17 cellular contexts compared by ENCODE assay signal in genomic region chr13:44169018-44169909, GRCh38.
A peak's percentile ranks its signal among the peaks of the same experiment; 100 is the strongest.
DNase-seq lines count a peak whose midpoint lies in the region; ATAC-seq, FAIRE-seq and TF ChIP-seq lines count a peak whose summit lies in the region.
"Had no signal": no experiment of that assay in that cellular context is flagged by ENCODE, and none has a peak within 500 bp of the region (broad histone marks: within the 10 kb centered on the region; RNA-seq: fewer than 3 reads in every experiment).

No MANE protein-coding gene starts in this region.

- TF ChIP-seq EP300 in Ishikawa (IDR thresholded peaks at IDR 0.05; ENCODE audit: borderline replicate concordance): no peak

- WGBS in small intestine, 3 donors: 77 to 93% (median 88%) methylated on average over 2 of the region's 2 CpGs

- no peaks in the 10 kb centered on the region for H3K4me1 ChIP-seq in small intestine (ENCODE audit: control insufficient read depth in 2 of 2, insufficient read depth in 1 of 2, low read depth in 1 of 2, low read length in 1 of 2)
- H3K4me1 ChIP-seq: SJCRH30 had no signal

- no peak overlapping the region for H3K27ac ChIP-seq in small intestine (ENCODE audit: low read depth in 1 of 2, low read length in 1 of 2)
- H3K27ac ChIP-seq: C4-2B, RWPE1, SJCRH30 had no signal

- H3K27me3 ChIP-seq in small intestine (ENCODE audit: control insufficient read depth in 2 of 2, insufficient read depth in 2 of 2, low read length in 2 of 2): no peaks in the 10 kb centered on the region
- H3K27me3 ChIP-seq: SJCRH30 had no signal

- no peak for TF ChIP-seq RAD21 in Ishikawa (IDR thresholded peaks at IDR 0.05; ENCODE audit: low read depth)

- no peak overlapping the region for H3K4me3 ChIP-seq in small intestine (ENCODE audit: low read depth in 1 of 2, low read length in 2 of 2)
- H3K4me3 ChIP-seq: SJCRH30 had no signal

- ATAC-seq in GM21717 (IDR thresholded peaks at IDR 0.05; ENCODE audit: unreplicated experiment): no peak

- H3K9me3 ChIP-seq in small intestine (ENCODE audit: control insufficient read depth, low read depth): no peaks in the 10 kb centered on the region
- H3K9me3 ChIP-seq: SJCRH30 had no signal

- peak; percentile 15 for FAIRE-seq in small intestine (lab: Jason Lieb, UNC)

- peak; percentile 75 for DNase-seq in GM04503 (ENCODE audit: low read depth)
- DNase-seq in fibroblast of gingiva (ENCODE audit: low read depth): peak; percentile 27
- no peak for DNase-seq in small intestine
- no peak for DNase-seq in central memory CD4-positive, alpha-beta T cell
- DNase-seq in DMS53 (lab: John Stamatoyannopoulos, UW): no peak
- DNase-seq: DMS153, GOT3, HFFc6, NCI-H1436 treated with DMSO at 0.1 percent for 48 hours, NCI-H2227 treated with DMSO at 0.1 percent for 48 hours, NCI-H526, OCI-M1, SJCRH30 had no signal

- H3K36me3 ChIP-seq in small intestine (ENCODE audit: control insufficient read depth in 2 of 2, insufficient read depth in 2 of 2, low read length in 2 of 2): no peaks in the 10 kb centered on the region
- H3K36me3 ChIP-seq: SJCRH30 had no signal

TF ChIP-seq in Ishikawa, 13 proteins besides CTCF, POLR2A, EP300 and RAD21:
- no peak for TF ChIP-seq YY1 (IDR thresholded peaks at IDR 0.05; ENCODE audit: low read depth)
- no peak for TF ChIP-seq CEBPB (IDR thresholded peaks at IDR 0.05)
- TF ChIP-seq EGR1 (IDR thresholded peaks at IDR 0.05): no peak
- peak; percentile 80 for TF ChIP-seq REST (IDR thresholded peaks at IDR 0.05; ENCODE audit: low read depth)
- TF ChIP-seq MAX (IDR thresholded peaks at IDR 0.05): no peak
- no peak for TF ChIP-seq NFIC (IDR thresholded peaks at IDR 0.05)

Comparison
In these comparisons a context has a peak if more than half of its experiments do, and no peak if none do; other contexts are left out.
1. DNase-seq: peak in GM04503 (single experiment) and fibroblast of gingiva (single experiment); none in small intestine (single experiment), central memory CD4-positive, alpha-beta T cell (single experiment) and DMS53 (single experiment).